In genomic region chr4:40909363-40909876, GRCh38 we compare ENCODE assay signal across 8 cellular contexts.
DNase-seq lines count a peak whose midpoint lies in the region; FAIRE-seq and TF ChIP-seq lines count a peak whose summit lies in the region.

No MANE protein-coding gene starts in this region.

- peak; percentile 78 for DNase-seq in AG08395 (ENCODE audit: low spot score)
- peak; percentile 65 for DNase-seq in HTR-8/SVneo (ENCODE audit: insufficient read length, low spot score)
- peak; percentile 72 for DNase-seq in activated CD4-positive, alpha-beta T cell treated with anti-CD3 and anti-CD28 coated beads for 48 hours
- peak; percentile 88 for DNase-seq in glomerular endothelial cell (ENCODE audit: extremely low read depth, low read depth, low spot score)
- no peak for DNase-seq in vagina (ENCODE audit: extremely low spot score in 2 of 2)
- no peak for DNase-seq in NCI-H2107 treated with DMSO at 0.1 percent for 48 hours (lab: John Stamatoyannopoulos, UW; ENCODE audit: unreplicated experiment)
- DNase-seq in NCI-H187 treated with DMSO at 0.1 percent for 48 hours (lab: John Stamatoyannopoulos, UW) = no peak
- no peak for DNase-seq in HuH-7 (ENCODE audit: low spot score)

- no peak for TF ChIP-seq POLR2A in vagina (IDR thresholded peaks at IDR 0.05)

- peaks cover 19% of the 10 kb centered on the region for H3K4me1 ChIP-seq in vagina

- intact Hi-C loops in vagina (cut with DNase I) = no loop called here

- no peaks in the 10 kb centered on the region for H3K9me3 ChIP-seq in vagina

- TF ChIP-seq CTCF in vagina (IDR thresholded peaks at IDR 0.05) = no peak

- H3K36me3 ChIP-seq in vagina = no peaks in the 10 kb centered on the region

- peak; percentile 74 for FAIRE-seq in HTR-8/SVneo (lab: Jason Lieb, UNC)

- H3K27me3 ChIP-seq in vagina = no peaks in the 10 kb centered on the region

- H3K4me3 ChIP-seq in vagina = no peak overlapping the region

- peak overlapping the region; percentile 28 for H3K27ac ChIP-seq in vagina

Comparison
In these comparisons a context has a peak if more than half of its experiments do, and no peak if none do; other contexts are left out.
1. DNase-seq: peak in AG08395 (single experiment), HTR-8/SVneo (single experiment), activated CD4-positive, alpha-beta T cell treated with anti-CD3 and anti-CD28 coated beads for 48 hours (single experiment) and glomerular endothelial cell (single experiment); none in vagina (0 of 2), NCI-H2107 treated with DMSO at 0.1 percent for 48 hours (single experiment), NCI-H187 treated with DMSO at 0.1 percent for 48 hours (single experiment) and HuH-7 (single experiment).